ENCODE assay signal across 28 cellular contexts in genomic region chr10:73262880-73263279, GRCh38.
"Had no signal": no experiment of that assay in that cellular context is flagged by ENCODE, and none has a peak within 500 bp of the region (broad histone marks: within the 10 kb centered on the region; RNA-seq: fewer than 3 reads in every experiment).

No MANE protein-coding gene starts in this region.

- H3K36me3 ChIP-seq: adrenal gland, cardiac muscle cell, colonic mucosa, gastrocnemius medialis, neutrophil, ovary, right atrium auricular region, thoracic aorta, WERI-Rb-1 had no signal

- H3K27me3 ChIP-seq: adrenal gland, cardiac muscle cell, colonic mucosa, gastrocnemius medialis, neutrophil, ovary, right atrium auricular region had no signal

- H3K4me1 ChIP-seq: colonic mucosa, gastrocnemius medialis, right atrium auricular region had no signal

- DNase-seq: activated CD4-positive, alpha-beta T cell treated with anti-CD3 and anti-CD28 coated beads for 48 hours; activated CD4-positive, alpha-beta T cell treated with anti-CD3 and anti-CD28 coated beads, Interleukin-2, amount 50 U/mL, for 48 hours; activated CD8-positive, alpha-beta memory T cell treated with anti-CD3 and anti-CD28 coated beads for 24 hours; activated effector memory CD4-positive, alpha-beta T cell treated with Interleukin-2 at 50 U/mL for 16 hours; activated naive CD4-positive, alpha-beta T cell treated with Interleukin-2 at 50 U/mL for 16 hours; aorta; cerebellar nuclear complex; colonic mucosa; effector CD8-positive, alpha-beta T cell; gastrocnemius medialis; glutamatergic neuron; islet precursor cell; left cardiac atrium; left ventricle myocardium superior; naive B cell; nephron progenitor cell; ovary; stimulated activated CD4-positive, alpha-beta T cell treated with anti-CD3 and anti-CD28 coated beads, Interleukin-15, amount 100 ng/mL, for 24 hours; stimulated activated CD4-positive, alpha-beta T cell treated with anti-CD3 and anti-CD28 coated beads, Interleukin-2, amount 100 ng/mL, for 24 hours; stimulated activated naive CD4-positive, alpha-beta T cell; WERI-Rb-1 had no signal

- FAIRE-seq: endometrium had no signal

- H3K4me3 ChIP-seq: adrenal gland, cardiac muscle cell, colonic mucosa, gastrocnemius medialis, ovary, right atrium auricular region, thoracic aorta had no signal

- H3K27ac ChIP-seq: adrenal gland, cardiac muscle cell, colonic mucosa, gastrocnemius medialis, neutrophil, ovary, right atrium auricular region, thoracic aorta, WERI-Rb-1 had no signal

- ATAC-seq: activated CD4-positive, CD25-positive, alpha-beta regulatory T cell treated with anti-CD3 and anti-CD28 coated beads, Interleukin-2, amount 50 U/mL, for 24 hours; gastrocnemius medialis; left cardiac atrium; left ventricle myocardium superior had no signal

- H3K9me3 ChIP-seq: adrenal gland, colonic mucosa, gastrocnemius medialis, neutrophil, ovary, thoracic aorta had no signal
